In the genomic region with DNA sequence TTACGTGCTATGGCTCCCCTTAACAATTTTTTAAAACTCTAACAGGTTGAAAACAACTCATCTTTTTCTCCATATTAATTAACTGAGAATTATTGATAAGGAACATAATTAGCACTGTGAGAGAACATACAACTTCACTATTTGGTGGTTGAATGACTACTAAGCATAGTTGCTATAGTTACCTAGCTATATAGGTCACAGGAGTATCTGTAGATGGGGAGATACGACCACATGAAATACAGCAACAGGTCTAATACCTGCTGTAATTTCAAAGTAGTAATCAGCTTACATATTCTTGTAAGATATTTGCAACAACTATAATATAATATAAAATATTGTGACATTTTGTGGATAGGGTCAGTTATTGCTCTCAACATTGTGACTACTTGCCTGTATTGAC, we compare ENCODE assay signal across 29 cellular contexts.
"Had no signal": no experiment of that assay in that cellular context is flagged by ENCODE, and none has a peak within 500 bp of the region (broad histone marks: within the 10 kb centered on the region; RNA-seq: fewer than 3 reads in every experiment).

No MANE protein-coding gene starts in this region.

- H3K9me3 ChIP-seq: colonic mucosa, esophagus muscularis mucosa, esophagus squamous epithelium, gastrocnemius medialis, gastroesophageal sphincter had no signal

- H3K27me3 Mint-ChIP-seq: dendritic cell treated with granulocyte-macrophage colony-stimulating factor and Interleukin-4, amounts not matched to agents 40 ng/mL and 50 ng/mL, for 4 days; effector memory CD8-positive, alpha-beta T cell had no signal

- H3K27ac ChIP-seq: colonic mucosa, coronary artery, dorsolateral prefrontal cortex, epithelial cell of prostate, esophagus muscularis mucosa, esophagus squamous epithelium, foreskin keratinocyte, gastrocnemius medialis, gastroesophageal sphincter, heart left ventricle, heart right ventricle had no signal

- FAIRE-seq: colon, endometrium, endothelial cell of umbilical vein, frontal cortex had no signal

- H3K4me1 ChIP-seq: colonic mucosa, esophagus squamous epithelium, foreskin keratinocyte, gastroesophageal sphincter, heart right ventricle had no signal

- H3K4me3 ChIP-seq: colonic mucosa, coronary artery, dorsolateral prefrontal cortex, esophagus muscularis mucosa, esophagus squamous epithelium, gastrocnemius medialis, gastroesophageal sphincter, heart left ventricle, heart right ventricle had no signal

- H3K27ac Mint-ChIP-seq: dendritic cell treated with granulocyte-macrophage colony-stimulating factor and Interleukin-4, amounts not matched to agents 40 ng/mL and 50 ng/mL, for 4 days; effector memory CD8-positive, alpha-beta T cell; endodermal cell had no signal

- ATAC-seq: effector memory CD8-positive, alpha-beta T cell; esophagus mucosa; foreskin keratinocyte; gastrocnemius medialis; gastroesophageal sphincter; heart left ventricle; heart right ventricle had no signal

- H3K4me3 Mint-ChIP-seq: dendritic cell treated with granulocyte-macrophage colony-stimulating factor and Interleukin-4, amounts not matched to agents 40 ng/mL and 50 ng/mL, for 4 days; effector memory CD8-positive, alpha-beta T cell; endodermal cell had no signal

- H3K27me3 ChIP-seq: colonic mucosa, esophagus squamous epithelium, foreskin keratinocyte, gastrocnemius medialis, gastroesophageal sphincter, heart left ventricle, heart right ventricle had no signal

- DNase-seq: colonic mucosa; cortex of kidney; dermis blood vessel endothelial cell; dorsolateral prefrontal cortex; effector CD4-positive, alpha-beta T cell; effector CD8-positive, alpha-beta T cell; effector memory CD4-positive, alpha-beta T cell; effector memory CD8-positive, alpha-beta T cell; endodermal cell; erythroblast; esophagus squamous epithelium; foreskin fibroblast; foreskin keratinocyte; foreskin melanocyte; gastrocnemius medialis; glutamatergic neuron; head of caudate nucleus; heart left ventricle; heart right ventricle had no signal

- H3K36me3 ChIP-seq: colonic mucosa, esophagus muscularis mucosa, esophagus squamous epithelium, gastrocnemius medialis, gastroesophageal sphincter, heart left ventricle, heart right ventricle had no signal
